In the genomic region with DNA sequence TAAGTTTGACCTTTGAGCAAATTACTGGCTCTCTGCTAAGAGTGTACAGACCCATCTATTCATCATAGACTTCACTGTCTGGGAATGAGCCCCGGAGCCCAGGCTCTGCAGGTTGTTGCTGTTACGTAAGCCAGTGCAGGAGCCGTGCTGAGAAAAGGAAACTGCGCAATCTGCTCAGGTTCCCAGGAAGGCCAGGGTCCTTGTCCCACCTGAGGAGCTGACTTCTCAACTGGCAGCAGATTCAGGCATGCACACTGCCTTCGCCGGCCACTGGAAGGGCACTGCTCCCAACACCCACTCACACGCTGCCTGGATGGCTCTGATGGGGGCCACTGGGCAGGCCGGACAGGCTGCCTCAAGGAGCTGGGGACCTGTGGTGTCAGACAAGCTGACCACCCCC, we compare ENCODE assay signal across 20 cellular contexts. TPM values are rescaled to one million over a fixed set of nuclear protein-coding genes. Genes with fewer than 3 reads are reported as not detected.
DNase-seq lines count a peak whose midpoint lies in the region; ATAC-seq and TF ChIP-seq lines count a peak whose summit lies in the region.
"Had no signal": no experiment of that assay in that cellular context is flagged by ENCODE, and none has a peak within 500 bp of the region (broad histone marks: within the 10 kb centered on the region; RNA-seq: fewer than 3 reads in every experiment).

No MANE protein-coding gene starts in this region.

- DNase-seq in NCI-H2227 treated with DMSO at 0.1 percent for 48 hours (lab: John Stamatoyannopoulos, UW) (peak; percentile 17), astrocyte of the spinal cord (ENCODE audit: low read depth, low spot score) (peak; percentile 9), islet precursor cell (peak; percentile 69), sigmoid colon (no peak), HUDEP-2 (lab: John Stamatoyannopoulos, UW; ENCODE audit: unreplicated experiment in 76 of 76) (no peak), osteoblast (ENCODE audit: insufficient read length, low spot score, missing footprints) (no peak)
- DNase-seq: activated CD4-positive, alpha-beta T cell treated with anti-CD3 and anti-CD28 coated beads for 1 hour; activated T-cell treated with anti-CD3 and anti-CD28 coated beads, Interleukin-2, amount 50 U/mL, for 24 hours; dermis blood vessel endothelial cell; left cardiac atrium; naive B cell; NCI-H1092; NCI-H187 treated with DMSO at 0.1 percent for 48 hours; NCI-H446 treated with DMSO at 0.1 percent for 48 hours; SJCRH30; stimulated activated naive CD8-positive, alpha-beta T cell treated with anti-CD3 and anti-CD28 coated beads, Interleukin-15, Interleukin-2, amounts not matched to agents 100 U/mL and 50 U/mL, for 24 hours had no signal

- H3K4me2 ChIP-seq in osteoblast (ENCODE audit: insufficient read depth, low read length) = no peak overlapping the region

- H3K27ac ChIP-seq in sigmoid colon = peak overlapping the region in 3 of 4 donors; percentile 44 to 60 (median 56)
- H3K27ac ChIP-seq in osteoblast (ENCODE audit: low read depth, low read length) = no peak overlapping the region
- H3K27ac ChIP-seq: right atrium auricular region, SJCRH30 had no signal

- no peak for ATAC-seq in HG02623 (IDR thresholded peaks at IDR 0.05; ENCODE audit: unreplicated experiment)
- ATAC-seq: HCT116; left cardiac atrium; stimulated activated naive CD8-positive, alpha-beta T cell treated with anti-CD3 and anti-CD28 coated beads, Interleukin-15, Interleukin-2, amounts not matched to agents 100 U/mL and 50 U/mL, for 24 hours had no signal

- intact Hi-C loops in sigmoid colon (cut with DNase I) = no loop called here

- no peaks in the 10 kb centered on the region for H3K36me3 ChIP-seq in sigmoid colon
- no peaks in the 10 kb centered on the region for H3K36me3 ChIP-seq in osteoblast (ENCODE audit: insufficient read depth, low read length)
- H3K36me3 ChIP-seq: adrenal gland, right atrium auricular region, SJCRH30 had no signal

- H3K4me1 ChIP-seq in sigmoid colon = peaks cover 0 to 43% (median 31%) of the 10 kb centered on the region in 4 donors
- H3K4me1 ChIP-seq in osteoblast (ENCODE audit: insufficient read depth, low read length) = peaks cover 8% of the 10 kb centered on the region
- H3K4me1 ChIP-seq: SJCRH30 had no signal

- in situ Hi-C loops in astrocyte of the spinal cord (cut with HindIII; ENCODE audit: low sequenced_read_pairs) = no loop called here

- no peak for TF ChIP-seq EP300 in sigmoid colon (IDR thresholded peaks at IDR 0.05)

- H2AFZ ChIP-seq in osteoblast (ENCODE audit: low read length) = no peak overlapping the region

- H3K79me2 ChIP-seq in osteoblast (ENCODE audit: insufficient read depth, low read length) = no peaks in the 10 kb centered on the region

- no peaks in the 10 kb centered on the region for H3K9me3 ChIP-seq in sigmoid colon
- H3K9me3 ChIP-seq in osteoblast (ENCODE audit: low read depth, low read length) = no peaks in the 10 kb centered on the region
- H3K9me3 ChIP-seq: adrenal gland, right atrium auricular region, SJCRH30 had no signal

- no peaks in the 10 kb centered on the region for H3K27me3 ChIP-seq in sigmoid colon
- no peaks in the 10 kb centered on the region for H3K27me3 ChIP-seq in osteoblast (ENCODE audit: insufficient read depth, low read length)
- H3K27me3 ChIP-seq: adrenal gland, right atrium auricular region, SJCRH30 had no signal

- H3K4me3 ChIP-seq in astrocyte of the spinal cord (ENCODE audit: low read depth, low read length) (no peak overlapping the region), sigmoid colon (no peak overlapping the region), osteoblast (ENCODE audit: insufficient read depth, low read length) (no peak overlapping the region)
- H3K4me3 ChIP-seq: adrenal gland, right atrium auricular region, SJCRH30 had no signal

- TF ChIP-seq POLR2A in sigmoid colon (IDR thresholded peaks at IDR 0.05) = no peak

- TF ChIP-seq CTCF in astrocyte of the spinal cord (IDR thresholded peaks at IDR 0.05; ENCODE audit: low read depth, low read length) = no peak
- TF ChIP-seq CTCF in sigmoid colon (IDR thresholded peaks at IDR 0.05) = no peak
- TF ChIP-seq CTCF in osteoblast (IDR thresholded peaks at IDR 0.05; ENCODE audit: extremely low read depth, low read depth, low read length) = no peak

- 87 to 89% methylated on average over 8 of the region's 8 CpGs for WGBS in sigmoid colon, 2 donors

- peaks cover 5% of the 10 kb centered on the region for H4K20me1 ChIP-seq in osteoblast (ENCODE audit: insufficient read depth, low read length)

RNA-seq across cellular contexts. Expression of a gene that starts 19.5 kb away (rescaled TPM):
- total RNA-seq in sigmoid colon (10 to 100 TPM; 21.4 to 79.6 (median 28.2) TPM), osteoblast (99.6 and 103 TPM in 2 replicates)
- polyA plus RNA-seq in sigmoid colon = 100 to 1,000 TPM in 1 of 3 donors, 10 to 100 TPM in 2; 38.3 to 148 (median 65.5) TPM

Comparison
In these comparisons a context has a peak if more than half of its experiments do, and no peak if none do; other contexts are left out.
1. DNase-seq: peak in NCI-H2227 treated with DMSO at 0.1 percent for 48 hours (single experiment), astrocyte of the spinal cord (single experiment) and islet precursor cell (single experiment); none in sigmoid colon (single experiment), HUDEP-2 (0 of 76) and osteoblast (single experiment).